1 cellular context compared by ENCODE assay signal in the genomic region with DNA sequence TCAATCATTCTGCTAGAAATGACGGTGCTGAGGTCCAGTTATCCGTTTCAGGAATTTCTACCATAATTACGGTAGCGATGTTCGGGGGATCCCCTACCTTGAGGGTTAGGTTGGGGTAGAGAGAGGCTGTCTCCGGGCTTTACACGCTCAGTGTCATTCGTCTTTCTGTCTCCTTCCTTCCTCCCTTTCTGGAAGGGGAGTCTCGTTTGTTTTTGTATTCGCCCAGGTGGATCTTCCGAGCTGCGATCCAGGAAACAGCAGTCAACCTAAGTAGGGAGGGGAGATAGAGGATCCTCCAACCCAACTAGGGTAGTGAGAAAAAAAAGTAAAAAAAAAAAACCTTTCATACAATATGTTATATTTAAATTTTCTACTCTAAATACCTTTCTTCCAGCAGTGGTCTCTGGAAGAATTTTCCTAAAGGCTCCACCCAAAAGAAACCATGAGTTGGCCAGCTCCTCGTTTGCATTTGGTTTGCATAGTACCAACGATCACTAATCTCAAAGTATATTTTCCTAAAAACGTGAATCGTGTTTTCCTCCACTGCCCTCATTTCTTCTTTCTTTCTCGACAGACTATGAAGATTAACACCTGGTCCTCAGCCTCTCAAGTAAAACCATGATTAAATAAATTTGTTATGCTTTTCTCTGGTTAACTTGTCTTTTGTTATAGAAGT.
TF ChIP-seq lines count a peak whose summit lies in the region.

No MANE protein-coding gene starts in this region.

TF ChIP-seq in PFSK-1, 5 proteins besides CTCF, POLR2A, EP300 and RAD21 (continued from another document):
- TF ChIP-seq REST (IDR thresholded peaks at IDR 0.05; ENCODE audit: insufficient read depth in 1 of 2, low read depth in 2 of 2, low read length in 2 of 2) (peak in 1 of 2 experiments; percentile 3; a peak in 1 of 4 replicates), FOXP2 (optimal IDR thresholded peaks at IDR 0.05; ENCODE audit: borderline replicate concordance, extremely low read depth, extremely low read length, insufficient read depth) (no peak)
